ENCODE assay signal across 9 cellular contexts in genomic region chr12:31896514-31897039, GRCh38.
A peak's percentile ranks its signal among the peaks of the same experiment; 100 is the strongest.
DNase-seq lines count a peak whose midpoint lies in the region; ATAC-seq and TF ChIP-seq lines count a peak whose summit lies in the region.
"Had no signal": no experiment of that assay in that cellular context is flagged by ENCODE, and none has a peak within 500 bp of the region (broad histone marks: within the 10 kb centered on the region; RNA-seq: fewer than 3 reads in every experiment).

No MANE protein-coding gene starts in this region.

- H2AFZ ChIP-seq in H9 (ENCODE audit: low read length): no peak overlapping the region

- H3K9ac ChIP-seq in H9 (ENCODE audit: extremely low read depth, insufficient read length, low read length): no peak overlapping the region

- peak overlapping the region; percentile 51 for H3K4me3 Mint-ChIP-seq in activated T-cell treated with anti-CD3 and anti-CD28 coated beads, Interleukin-2, amount 50 U/mL, for 24 hours
- H3K4me3 Mint-ChIP-seq in H9: no peak overlapping the region
- H3K4me3 Mint-ChIP-seq: nephron had no signal

- intact Hi-C loops in right cardiac atrium (cut with DNase I): no loop called here

- H3K14ac ChIP-seq in H9 (ENCODE audit: insufficient read depth, low read length): no peak overlapping the region

- no peak for TF ChIP-seq CTCF in GM12864 (IDR thresholded peaks at IDR 0.05; ENCODE audit: low read depth, low read length, missing control alignments)
- TF ChIP-seq CTCF in HFF-Myc (IDR thresholded peaks at IDR 0.05; ENCODE audit: low read depth, low read length, missing control alignments): no peak
- TF ChIP-seq CTCF in NB4 (IDR thresholded peaks at IDR 0.05; ENCODE audit: low read depth, low read length): no peak
- no peak for TF ChIP-seq CTCF in H9 (conservative IDR thresholded peaks at IDR 0.05)

- H4K20me1 ChIP-seq in H9 (ENCODE audit: control insufficient read depth, insufficient read depth, insufficient read length): no peaks in the 10 kb centered on the region

- H3K27ac Mint-ChIP-seq in activated T-cell treated with anti-CD3 and anti-CD28 coated beads, Interleukin-2, amount 50 U/mL, for 24 hours: peak overlapping the region; percentile 95
- 0 out of 7 replicates have a peak overlapping the region, but pooled peaks of 1 of the 3 experiments have one; percentile 0 for H3K27ac Mint-ChIP-seq in H9

- no peak overlapping the region for H2BK20ac ChIP-seq in H9 (ENCODE audit: low read depth, low read length, poor library complexity, severe bottlenecking)

- no peaks in the 10 kb centered on the region for H3K9me3 ChIP-seq in right cardiac atrium (ENCODE audit: control insufficient read depth, low read length)
- H3K9me3 ChIP-seq in H9 (ENCODE audit: control insufficient read depth, low read depth, low read length): no peaks in the 10 kb centered on the region

- H3K27me3 ChIP-seq in right cardiac atrium (ENCODE audit: control insufficient read depth, insufficient read depth): no peaks in the 10 kb centered on the region
- no peaks in the 10 kb centered on the region for H3K27me3 ChIP-seq in H9 (ENCODE audit: insufficient read depth, low read length)

- H3K4me1 Mint-ChIP-seq in activated T-cell treated with anti-CD3 and anti-CD28 coated beads, Interleukin-2, amount 50 U/mL, for 24 hours (ENCODE audit: low read depth): peaks cover 56% of the 10 kb centered on the region
- peaks cover 20 to 26% of the 10 kb centered on the region in 2 experiments for H3K4me1 Mint-ChIP-seq in H9

- ATAC-seq in right cardiac atrium: peak; percentile 80 to 90

- H4K8ac ChIP-seq in H9 (replicated peaks; ENCODE audit: insufficient read length, low read depth, low read length): no peak overlapping the region

- H2BK120ac ChIP-seq in H9 (ENCODE audit: low read depth, low read length, poor library complexity, severe bottlenecking): no peak overlapping the region

- H4K5ac ChIP-seq in H9 (ENCODE audit: insufficient read length, low read depth, low read length): no peak overlapping the region

- no peaks in the 10 kb centered on the region; the same call in 1 of the 2 replicates for H3K79me2 ChIP-seq in H9 (ENCODE audit: insufficient read depth, low read length)

- peaks cover 67% of the 10 kb centered on the region for H3K36me3 Mint-ChIP-seq in activated T-cell treated with anti-CD3 and anti-CD28 coated beads, Interleukin-2, amount 50 U/mL, for 24 hours (ENCODE audit: low read depth)
- H3K36me3 Mint-ChIP-seq in H9 (ENCODE audit: insufficient read depth in 1 of 3, low read depth in 3 of 3): no peaks in the 10 kb centered on the region; a peak in 3 of 7 replicates

- no peak overlapping the region for H3K4ac ChIP-seq in H9 (ENCODE audit: low read depth, low read length)

- no peak overlapping the region for H3K56ac ChIP-seq in H9 (ENCODE audit: insufficient read length, low read depth, low read length)

- H3K23ac ChIP-seq in H9 (ENCODE audit: insufficient read length, low read depth, low read length): no peak overlapping the region

- no peak overlapping the region for H2AK5ac ChIP-seq in H9 (ENCODE audit: insufficient read length, low read length)

- no peak overlapping the region for H2BK12ac ChIP-seq in H9 (ENCODE audit: insufficient read length, low read depth, low read length)

- no peak overlapping the region for H2BK5ac ChIP-seq in H9 (ENCODE audit: insufficient read length, low read length)

- 28% methylated on average over 6 of the region's 6 CpGs for WGBS in right cardiac atrium
- 100% methylated on average over 1 of the region's 6 CpGs for WGBS in H9 (ENCODE audit: extremely low coverage, insufficient read length, low lambda C conversion rate)

- no peaks in the 10 kb centered on the region for H3K23me2 ChIP-seq in H9 (ENCODE audit: insufficient read length, low read depth, low read length, poor library complexity, severe bottlenecking)

- no peak overlapping the region for H3K18ac ChIP-seq in H9 (ENCODE audit: insufficient read length, low read depth, low read length)

- H3K27me3 Mint-ChIP-seq in activated T-cell treated with anti-CD3 and anti-CD28 coated beads, Interleukin-2, amount 50 U/mL, for 24 hours: no peaks in the 10 kb centered on the region
- no peaks in the 10 kb centered on the region for H3K27me3 Mint-ChIP-seq in H9 (ENCODE audit: low read depth)

- no peaks in the 10 kb centered on the region for H3K79me1 ChIP-seq in H9 (ENCODE audit: insufficient read depth, low read depth, low read length, poor library complexity, severe bottlenecking)

- DNase-seq in GM12864 (ENCODE audit: low read depth) (peak; percentile 100), HFF-Myc (ENCODE audit: extremely low read depth, low read depth) (peak; percentile 53), NB4 (ENCODE audit: low read depth) (peak; percentile 96), right cardiac atrium (peak in 1 of 3 donors; percentile 42), H9 (no peak), NCI-H748 treated with DMSO at 0.1 percent for 48 hours (lab: John Stamatoyannopoulos, UW) (no peak)
- DNase-seq in activated T-cell treated with anti-CD3 and anti-CD28 coated beads, Interleukin-2, amount 50 U/mL, for 24 hours: peak; percentile 73
- peak; percentile 74 to 77 for DNase-seq in stimulated activated CD8-positive, alpha-beta memory T cell treated with anti-CD3 and anti-CD28 coated beads, Interleukin-15, amount 100 ng/mL, for 48 hours (ENCODE audit: low read depth in 2 of 2)

- no peak overlapping the region for H3T11ph ChIP-seq in H9 (ENCODE audit: low read length)

- TF ChIP-seq POLR2A in NB4 (IDR thresholded peaks at IDR 0.05; ENCODE audit: extremely low read depth, insufficient read length): no peak

- H2BK15ac ChIP-seq in H9 (ENCODE audit: low read depth, low read length): no peak overlapping the region

- no peak overlapping the region for H4K91ac ChIP-seq in H9 (ENCODE audit: insufficient read length, low read depth, low read length)

- H3K9me3 Mint-ChIP-seq in activated T-cell treated with anti-CD3 and anti-CD28 coated beads, Interleukin-2, amount 50 U/mL, for 24 hours: peaks cover 40% of the 10 kb centered on the region
- H3K9me3 Mint-ChIP-seq in H9: peaks cover 0 to 2% of the 10 kb centered on the region in 2 experiments; a peak in 1 of 5 replicates

- H3K27ac ChIP-seq in right cardiac atrium (ENCODE audit: low read length) (no peak overlapping the region), H9 (ENCODE audit: insufficient read length, low read depth, low read length) (no peak overlapping the region)

- H3K4me3 ChIP-seq in GM12864 (ENCODE audit: low read depth, low read length): no peak overlapping the region
- H3K4me3 ChIP-seq in HFF-Myc (replicated peaks; ENCODE audit: low read depth, low read length): no peak overlapping the region
- H3K4me3 ChIP-seq in NB4 (ENCODE audit: low read depth, low read length): no peak overlapping the region
- H3K4me3 ChIP-seq in right cardiac atrium (ENCODE audit: low read length): no peak overlapping the region

- H3K4me2 ChIP-seq in H9 (ENCODE audit: insufficient read depth, insufficient read length, low read length): no peak overlapping the region

- no peaks in the 10 kb centered on the region for H3K4me1 ChIP-seq in right cardiac atrium (ENCODE audit: control insufficient read depth, insufficient read depth, low read length)
- no peaks in the 10 kb centered on the region; the same call in 1 of the 2 replicates for H3K4me1 ChIP-seq in H9 (ENCODE audit: insufficient read depth, low read length)

Comparison
In these comparisons a context has a peak if more than half of its experiments do, and no peak if none do; other contexts are left out.
1. DNase-seq: peak in GM12864 (single experiment), HFF-Myc (single experiment), NB4 (single experiment), activated T-cell treated with anti-CD3 and anti-CD28 coated beads, Interleukin-2, amount 50 U/mL, for 24 hours (single experiment) and stimulated activated CD8-positive, alpha-beta memory T cell treated with anti-CD3 and anti-CD28 coated beads, Interleukin-15, amount 100 ng/mL, for 48 hours (2 of 2); none in H9 (single experiment) and NCI-H748 treated with DMSO at 0.1 percent for 48 hours (single experiment).